ENCODE assay signal across 1 cellular context in genomic region chr3:5136619-5137429, GRCh38.
TF ChIP-seq lines count a peak whose summit lies in the region.

No MANE protein-coding gene starts in this region.

TF ChIP-seq in HepG2, 621 proteins besides CTCF, POLR2A, EP300 and RAD21 (continued from another document and continues in another):
- TF ChIP-seq GRHL1 (CRISPR knock-in tag; conservative IDR thresholded peaks at IDR 0.05) (no peak), FOSL1 (CRISPR knock-in tag; IDR thresholded peaks at IDR 0.05; ENCODE audit: borderline replicate concordance) (no peak), ZBTB33 (CRISPR knock-in tag; IDR thresholded peaks at IDR 0.05) (peak; percentile 90; the same call in 1 of the 2 replicates), RARA (CRISPR knock-in tag; IDR thresholded peaks at IDR 0.05) (no peak), POLR2AphosphoS2 (IDR thresholded peaks at IDR 0.05; ENCODE audit: low read depth, low read length) (no peak), GATAD2A (CRISPR knock-in tag; IDR thresholded peaks at IDR 0.05) (peak; percentile 26; the same call in 1 of the 2 replicates), NBN (conservative IDR thresholded peaks at IDR 0.05) (no peak), SRSF1 (optimal IDR thresholded peaks at IDR 0.05; ENCODE audit: low read depth, low read length) (no peak), ZNF260 (CRISPR knock-in tag; IDR thresholded peaks at IDR 0.05; ENCODE audit: borderline replicate concordance, low read depth) (no peak), DZIP1 (CRISPR knock-in tag; IDR thresholded peaks at IDR 0.05) (no peak), ZSCAN30 (CRISPR knock-in tag; IDR thresholded peaks at IDR 0.05) (no peak), E2F5 (CRISPR knock-in tag; conservative IDR thresholded peaks at IDR 0.05) (no peak), SMC3 (IDR thresholded peaks at IDR 0.05; ENCODE audit: low read length) (peak; percentile 22; the same call in 1 of the 2 replicates), JUN (CRISPR knock-in tag; IDR thresholded peaks at IDR 0.05) (no peak), MEF2D (CRISPR knock-in tag; IDR thresholded peaks at IDR 0.05) (no peak), ZNF33A (CRISPR knock-in tag; IDR thresholded peaks at IDR 0.05; ENCODE audit: borderline replicate concordance) (no peak), ZNF839 (CRISPR knock-in tag; IDR thresholded peaks at IDR 0.05; ENCODE audit: borderline replicate concordance) (no peak), ZHX1 (CRISPR knock-in tag; IDR thresholded peaks at IDR 0.05; ENCODE audit: low read depth) (no peak), CERS6 (CRISPR knock-in tag; IDR thresholded peaks at IDR 0.05) (no peak), U2AF1 (optimal IDR thresholded peaks at IDR 0.05; ENCODE audit: low read depth, low read length) (no peak), MBNL3 (CRISPR knock-in tag; conservative IDR thresholded peaks at IDR 0.05) (no peak), HIC2 (CRISPR knock-in tag; IDR thresholded peaks at IDR 0.05; ENCODE audit: low read depth) (no peak), ZNF362 (CRISPR knock-in tag; IDR thresholded peaks at IDR 0.05; ENCODE audit: borderline replicate concordance) (no peak), ZNF678 (CRISPR knock-in tag; IDR thresholded peaks at IDR 0.05) (no peak), ETV6 (CRISPR knock-in tag; conservative IDR thresholded peaks at IDR 0.05) (no peak), SNAI1 (CRISPR knock-in tag; IDR thresholded peaks at IDR 0.05; ENCODE audit: borderline replicate concordance) (no peak), SAP130 (CRISPR knock-in tag; IDR thresholded peaks at IDR 0.05; ENCODE audit: low read depth) (peak; percentile 16; the same call in 1 of the 2 replicates), PPARG (CRISPR knock-in tag; conservative IDR thresholded peaks at IDR 0.05) (no peak), ATF7-NPFF (CRISPR knock-in tag; IDR thresholded peaks at IDR 0.05; ENCODE audit: low read depth) (no peak), ZFP36L2 (CRISPR knock-in tag; IDR thresholded peaks at IDR 0.05) (no peak), AGO1 (IDR thresholded peaks at IDR 0.05; ENCODE audit: low read depth, low read length, poor library complexity, severe bottlenecking) (no peak), HNRNPLL (IDR thresholded peaks at IDR 0.05; ENCODE audit: low read depth, low read length, poor library complexity, severe bottlenecking) (no peak), IRF9 (CRISPR knock-in tag; IDR thresholded peaks at IDR 0.05; ENCODE audit: borderline replicate concordance) (no peak), ZNF333 (CRISPR knock-in tag; IDR thresholded peaks at IDR 0.05; ENCODE audit: borderline replicate concordance) (no peak), FOXP1 (IDR thresholded peaks at IDR 0.05) (no peak), FOXP1 (CRISPR knock-in tag; IDR thresholded peaks at IDR 0.05) (no peak), ZNF101 (CRISPR knock-in tag; IDR thresholded peaks at IDR 0.05; ENCODE audit: borderline replicate concordance, low read depth) (no peak), CHD4 (IDR thresholded peaks at IDR 0.05; ENCODE audit: borderline replicate concordance, low read length) (0 out of 2 replicates have a peak, but pooled peaks have one; percentile 32), ZNF34 (CRISPR knock-in tag; IDR thresholded peaks at IDR 0.05; ENCODE audit: borderline replicate concordance) (no peak), GMEB2 (CRISPR knock-in tag; IDR thresholded peaks at IDR 0.05; ENCODE audit: low read depth) (no peak), RBAK (CRISPR knock-in tag; IDR thresholded peaks at IDR 0.05) (no peak), KMT2A (CRISPR knock-in tag; IDR thresholded peaks at IDR 0.05) (no peak), ZNF280D (CRISPR knock-in tag; IDR thresholded peaks at IDR 0.05) (no peak)
